In the genomic region with DNA sequence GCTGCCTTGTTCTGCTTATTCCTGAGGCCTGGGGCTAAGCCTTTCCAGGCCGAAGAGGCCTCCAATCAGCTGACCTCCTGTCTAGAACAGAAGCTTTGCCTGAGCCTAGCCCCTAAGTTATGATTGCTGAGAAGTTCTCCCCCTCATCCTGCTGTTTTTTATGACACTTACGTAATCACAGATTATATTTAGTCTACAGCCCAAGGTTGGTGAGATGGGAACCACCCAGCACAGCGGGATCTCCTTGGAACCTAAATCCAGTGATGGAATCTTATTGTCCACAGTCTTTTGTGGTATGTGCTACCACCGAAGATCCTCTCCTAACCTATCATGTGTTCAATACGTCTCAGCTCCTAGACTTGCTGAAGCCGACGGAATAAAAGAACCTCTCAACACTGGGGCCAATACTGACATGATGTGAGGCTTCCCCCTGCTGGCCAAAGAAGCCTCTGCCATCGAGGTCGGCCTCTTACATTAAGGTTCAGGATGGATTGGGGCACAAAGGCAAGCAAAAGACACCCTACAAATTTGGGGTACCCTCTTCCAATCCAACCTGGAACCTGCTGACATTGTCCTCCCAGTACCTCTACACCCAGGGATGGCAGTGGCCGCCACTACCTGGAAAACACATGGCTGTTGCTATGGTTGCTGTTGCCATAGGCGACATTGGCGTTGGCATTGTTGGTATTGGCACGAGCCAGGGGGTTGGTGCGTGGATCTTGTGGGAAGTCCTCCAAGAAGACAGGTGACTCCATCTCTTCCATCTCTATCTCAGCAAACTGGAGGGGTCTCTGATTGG, we compare ENCODE assay signal across 8 cellular contexts. TPM values are rescaled to one million over a fixed set of nuclear protein-coding genes. Genes with fewer than 3 reads are reported as not detected.
DNase-seq lines count a peak whose midpoint lies in the region; ATAC-seq and TF ChIP-seq lines count a peak whose summit lies in the region.

No MANE protein-coding gene starts in this region.

- H3K27me3 ChIP-seq in BE2C (peaks cover under 1% of the 10 kb centered on the region; the same call in 1 of the 2 replicates), osteoblast (ENCODE audit: insufficient read depth, low read length) (peaks cover 13% of the 10 kb centered on the region), upper lobe of right lung (no peaks in the 10 kb centered on the region)

- no peaks in the 10 kb centered on the region for H3K79me2 ChIP-seq in osteoblast (ENCODE audit: insufficient read depth, low read length)

- intact Hi-C loops in upper lobe of right lung (cut with DNase I), result no loop called here

- DNase-seq in BE2C, result peak; percentile 63
- DNase-seq in KG1 (lab: John Stamatoyannopoulos, UW), result peak; percentile 65
- DNase-seq in RKO (ENCODE audit: low spot score), result peak; percentile 56
- peak; percentile 29 to 43 for DNase-seq in activated T-helper 1 cell treated with anti-CD3 and anti-CD28 coated beads, Interleukin-2, amount 50 U/mL, for 16 hours (ENCODE audit: low read depth in 1 of 2, low spot score in 1 of 2)
- peak; percentile 43 for DNase-seq in fibroblast of the conjunctiva (ENCODE audit: low read depth)
- peak; percentile 96 for DNase-seq in osteoblast (ENCODE audit: insufficient read length, low spot score, missing footprints)
- DNase-seq in upper lobe of right lung, result no peak

- H3K4me1 ChIP-seq in BE2C (no peaks in the 10 kb centered on the region), osteoblast (ENCODE audit: insufficient read depth, low read length) (peaks cover 6% of the 10 kb centered on the region), upper lobe of right lung (no peaks in the 10 kb centered on the region)

- peak; percentile 79 for ATAC-seq in GM19035 (IDR thresholded peaks at IDR 0.05; ENCODE audit: unreplicated experiment)
- ATAC-seq in upper lobe of right lung, result peak; percentile 86

- peak overlapping the region; percentile 69 for H3K4me2 ChIP-seq in osteoblast (ENCODE audit: insufficient read depth, low read length)

- TF ChIP-seq CTCF in BE2C (IDR thresholded peaks at IDR 0.05; ENCODE audit: low read depth, low read length) (peak; percentile 94), osteoblast (IDR thresholded peaks at IDR 0.05; ENCODE audit: extremely low read depth, low read depth, low read length) (peak; percentile 95), upper lobe of right lung (IDR thresholded peaks at IDR 0.05) (peak; percentile 92)

- no peaks in the 10 kb centered on the region for H3K36me3 ChIP-seq in BE2C
- H3K36me3 ChIP-seq in osteoblast (ENCODE audit: insufficient read depth, low read length), result no peaks in the 10 kb centered on the region
- H3K36me3 ChIP-seq in upper lobe of right lung, result no peaks in the 10 kb centered on the region

- no peaks in the 10 kb centered on the region for H4K20me1 ChIP-seq in osteoblast (ENCODE audit: insufficient read depth, low read length)

- H3K27ac ChIP-seq in osteoblast (ENCODE audit: low read depth, low read length) (no peak overlapping the region), upper lobe of right lung (no peak overlapping the region)

- H3K4me3 ChIP-seq in BE2C (ENCODE audit: low read depth, low read length) (no peak overlapping the region), osteoblast (ENCODE audit: insufficient read depth, low read length) (peak overlapping the region; percentile 47), upper lobe of right lung (no peak overlapping the region)

- H3K9me3 ChIP-seq in BE2C (no peaks in the 10 kb centered on the region), osteoblast (ENCODE audit: low read depth, low read length) (no peaks in the 10 kb centered on the region), upper lobe of right lung (no peaks in the 10 kb centered on the region)

- H2AFZ ChIP-seq in osteoblast (ENCODE audit: low read length), result peak overlapping the region; percentile 70

RNA-seq across cellular contexts. Expression of gene KIF21B, which starts 19.3 kb away (rescaled TPM):
- 0.14 TPM for polyA plus RNA-seq in BE2C (2012; ENCODE audit: insufficient read depth, insufficient read length, low read depth)
- total RNA-seq in osteoblast (under 0.01 TPM in 2 replicates), upper lobe of right lung (5.7 TPM)
